8 cellular contexts compared by ENCODE assay signal in genomic region chr1:89780721-89781120, GRCh38. TPM values are rescaled to one million over a fixed set of nuclear protein-coding genes. Genes with fewer than 3 reads are reported as not detected.
DNase-seq lines count a peak whose midpoint lies in the region; ATAC-seq and TF ChIP-seq lines count a peak whose summit lies in the region.

No MANE protein-coding gene starts in this region.

- intact Hi-C loops in adrenal gland (cut with DNase I) (no loop called here), esophagus squamous epithelium (cut with DNase I) (no loop called here)

- no peak overlapping the region for H2AK5ac ChIP-seq in mesendoderm (ENCODE audit: low read length)

- H3K18ac ChIP-seq in mesendoderm (ENCODE audit: low read length): no peak overlapping the region

- no peak overlapping the region for H3K9ac ChIP-seq in mesendoderm (ENCODE audit: low read length)

- no peak overlapping the region for H3K23ac ChIP-seq in mesendoderm (ENCODE audit: low read length)

- no peak overlapping the region for H2BK120ac ChIP-seq in mesendoderm (ENCODE audit: low read depth, low read length)

- no peak for ATAC-seq in HG03039 (IDR thresholded peaks at IDR 0.05; ENCODE audit: unreplicated experiment)

- no peak overlapping the region for H3K56ac ChIP-seq in mesendoderm (ENCODE audit: low read length)

- H4K5ac ChIP-seq in mesendoderm (ENCODE audit: low read length): no peak overlapping the region

- H3K36me3 ChIP-seq in adrenal gland (replicated peaks in 1 of 2) (no peaks in the 10 kb centered on the region), mesendoderm (ENCODE audit: control insufficient read depth, insufficient read depth, low read length) (no peaks in the 10 kb centered on the region), esophagus squamous epithelium (no peaks in the 10 kb centered on the region)

- WGBS in adrenal gland, 4 donors: 70 to 74% (median 71%) methylated on average over 2 of the region's 2 CpGs
- whole genome bisulfite sequencing in mesendoderm (ENCODE audit: extremely low coverage, insufficient coverage, low lambda C conversion rate): no CpG with 5 or more reads among the region's 2 CpGs
- WGBS in esophagus squamous epithelium, 2 donors: 82 to 83% methylated on average over 2 of the region's 2 CpGs

- H4K8ac ChIP-seq in mesendoderm (ENCODE audit: low read depth, low read length): no peak overlapping the region

- H3K27ac ChIP-seq in adrenal gland: no peak overlapping the region
- no peak overlapping the region for H3K27ac ChIP-seq in mesendoderm (ENCODE audit: low read depth, low read length)
- H3K27ac ChIP-seq in coronary artery: no peak overlapping the region
- no peak overlapping the region for H3K27ac ChIP-seq in esophagus squamous epithelium

- no peak overlapping the region for H2BK5ac ChIP-seq in mesendoderm (ENCODE audit: low read length)

- H3K4me3 ChIP-seq in AG09309 (ENCODE audit: control insufficient read depth, low read depth, low read length) (no peak overlapping the region), adrenal gland (no peak overlapping the region), mesendoderm (ENCODE audit: low read length) (no peak overlapping the region), coronary artery (no peak overlapping the region), esophagus squamous epithelium (no peak overlapping the region)

- peak; percentile 47 for TF ChIP-seq CTCF in AG09309 (IDR thresholded peaks at IDR 0.05; ENCODE audit: control insufficient read depth, insufficient read depth, low read depth, low read length, missing control alignments)
- TF ChIP-seq CTCF in adrenal gland (IDR thresholded peaks at IDR 0.05): peak in 5 of 6 experiments; percentile 3 to 43 (median 33)
- TF ChIP-seq CTCF in coronary artery (IDR thresholded peaks at IDR 0.05): no peak
- no peak for TF ChIP-seq CTCF in esophagus squamous epithelium (IDR thresholded peaks at IDR 0.05)

- H3K4me2 ChIP-seq in mesendoderm (ENCODE audit: low read length): no peak overlapping the region

- peak; percentile 43 for DNase-seq in AG09309 (ENCODE audit: low read depth)
- DNase-seq in GM03348 (ENCODE audit: low spot score): peak; percentile 63
- DNase-seq in NCI-H2171 (lab: John Stamatoyannopoulos, UW): peak; percentile 46
- DNase-seq in adrenal gland: no peak
- peak; percentile 40 for DNase-seq in mesendoderm
- no peak for DNase-seq in coronary artery (ENCODE audit: low spot score)
- no peak for DNase-seq in esophagus squamous epithelium (lab: John Stamatoyannopoulos, UW)

- H2BK15ac ChIP-seq in mesendoderm (replicated peaks; ENCODE audit: low read depth): no peak overlapping the region

- no peaks in the 10 kb centered on the region for H3K79me1 ChIP-seq in mesendoderm (ENCODE audit: low read length)

- H3K4me1 ChIP-seq in adrenal gland (replicated peaks in 1 of 2): no peaks in the 10 kb centered on the region
- H3K4me1 ChIP-seq in mesendoderm (ENCODE audit: control insufficient read depth, low read depth, low read length): no peaks in the 10 kb centered on the region
- no peaks in the 10 kb centered on the region for H3K4me1 ChIP-seq in esophagus squamous epithelium

- no peak overlapping the region for H3K4ac ChIP-seq in mesendoderm (ENCODE audit: low read depth, low read length)

- H3K27me3 ChIP-seq in adrenal gland (no peaks in the 10 kb centered on the region), mesendoderm (ENCODE audit: insufficient read depth, low read length, poor library complexity) (no peaks in the 10 kb centered on the region), esophagus squamous epithelium (no peaks in the 10 kb centered on the region)

- TF ChIP-seq POLR2A in adrenal gland (IDR thresholded peaks at IDR 0.05) (no peak), esophagus squamous epithelium (IDR thresholded peaks at IDR 0.05) (no peak)

- H3K9me3 ChIP-seq in adrenal gland (replicated peaks in 1 of 3) (no peaks in the 10 kb centered on the region), esophagus squamous epithelium (no peaks in the 10 kb centered on the region)

- H3K79me2 ChIP-seq in mesendoderm (ENCODE audit: control insufficient read depth, insufficient read depth, low read length): no peaks in the 10 kb centered on the region

RNA-seq across cellular contexts. Expression of gene LRRC8D, which starts 40.1 kb away (rescaled TPM):
- 10 to 100 TPM; 40.9 to 79.8 (median 62.9) TPM for total RNA-seq in adrenal gland
- polyA plus RNA-seq in adrenal gland: 10 to 100 TPM; 13.9 to 66.8 (median 20.5) TPM
- polyA plus RNA-seq in mesendoderm (2013, experiment 1 of 2): 30.1 TPM
- polyA plus RNA-seq in mesendoderm (2013, experiment 2 of 2): 30.3 TPM
- 10 to 100 TPM in 3 of 4 donors, 1 to 10 TPM in 1; 8.7 to 19.1 (median 10.9) TPM for total RNA-seq in esophagus squamous epithelium

Comparison
In these comparisons a context has a peak if more than half of its experiments do, and no peak if none do; other contexts are left out.
1. DNase-seq: peak in AG09309 (single experiment), GM03348 (single experiment), NCI-H2171 (single experiment) and mesendoderm (single experiment); none in adrenal gland (0 of 7), coronary artery (single experiment) and esophagus squamous epithelium (single experiment).
2. CTCF ChIP-seq: peak in AG09309 (single experiment) and adrenal gland (5 of 6); none in coronary artery (single experiment) and esophagus squamous epithelium (0 of 6).